Comparison of ENCODE assay signal across 26 cellular contexts in the genomic region with DNA sequence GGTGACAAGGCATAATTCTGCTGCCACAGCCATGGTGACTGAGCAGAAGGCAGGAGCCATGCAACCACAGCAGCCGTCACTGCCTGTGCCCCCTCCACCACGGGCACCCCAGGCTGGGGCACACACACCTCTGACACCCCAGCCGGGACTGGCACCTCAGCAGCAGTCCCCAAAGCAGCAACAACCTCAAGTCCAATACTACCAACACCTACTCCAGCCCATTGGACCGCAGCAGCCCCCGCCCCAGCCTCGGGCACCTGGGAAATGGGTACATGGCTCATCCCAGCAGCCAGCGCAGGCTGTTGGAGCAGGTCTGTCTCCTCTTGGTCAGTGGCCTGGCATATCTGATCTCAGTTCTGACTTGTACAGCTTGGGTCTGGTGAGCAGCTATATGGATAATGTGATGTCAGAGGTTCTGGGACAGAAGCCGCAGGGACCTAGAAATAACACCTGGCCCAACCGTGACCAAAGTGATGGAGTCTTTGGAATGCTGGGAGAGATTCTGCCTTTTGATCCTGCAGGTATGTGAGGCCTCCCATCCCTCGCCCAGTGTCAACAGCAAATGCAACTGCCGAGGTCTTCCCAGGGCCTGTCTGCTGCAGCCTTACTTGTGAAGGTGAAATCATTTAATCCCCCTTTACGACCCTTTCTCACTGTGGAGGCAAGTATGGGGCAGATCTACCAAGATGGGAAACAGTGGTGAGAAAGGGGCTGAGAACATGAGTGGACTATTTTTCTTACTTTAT. TPM values are rescaled to one million over a fixed set of nuclear protein-coding genes. Genes with fewer than 3 reads are reported as not detected.
DNase-seq lines count a peak whose midpoint lies in the region; ATAC-seq, FAIRE-seq and TF ChIP-seq lines count a peak whose summit lies in the region.
"Had no signal": no experiment of that assay in that cellular context is flagged by ENCODE, and none has a peak within 500 bp of the region (broad histone marks: within the 10 kb centered on the region; RNA-seq: fewer than 3 reads in every experiment).

No MANE protein-coding gene starts in this region.

- no peaks in the 10 kb centered on the region for H3K27me3 ChIP-seq in IMR-90 (ENCODE audit: control insufficient read depth, insufficient read depth, low read length)
- H3K27me3 ChIP-seq in WERI-Rb-1 (ENCODE audit: insufficient read depth, low read depth, severe bottlenecking) = no peaks in the 10 kb centered on the region
- H3K27me3 ChIP-seq: BE2C, MG63, SJSA1 had no signal

- H3K14ac ChIP-seq in IMR-90 (replicated peaks; ENCODE audit: low read depth, low read length) = no peak overlapping the region

- no peak overlapping the region for H2AK5ac ChIP-seq in IMR-90 (ENCODE audit: low read depth, low read length)

- 96% methylated on average over 4 of the region's 12 CpGs; no CpG with 5 or more reads in 1 of the 2 experiments for WGBS in IMR-90 (ENCODE audit: extremely low coverage in 2 of 2, insufficient read length in 1 of 2), 2 experiments

- H3K27ac ChIP-seq in IMR-90 (ENCODE audit: insufficient read depth, low read length) (no peak overlapping the region), kidney (ENCODE audit: low read depth in 2 of 2, low read length in 2 of 2) (peak overlapping the region; percentile 47 to 74), WERI-Rb-1 (no peak overlapping the region)
- H3K27ac ChIP-seq: PC-9, SJSA1 had no signal

- TF ChIP-seq RAD21 in IMR-90 (IDR thresholded peaks at IDR 0.05; ENCODE audit: low read length) = no peak

- dilution Hi-C loops in IMR-90 (cut with HindIII; ENCODE audit: low sequenced_read_pairs, unreplicated experiment) = no loop called here

- no peak overlapping the region for H2BK20ac ChIP-seq in IMR-90 (ENCODE audit: low read depth, low read length)

- no peak for FAIRE-seq in kidney (lab: Jason Lieb, UNC)
- FAIRE-seq: GM19239, H1, HTR-8/SVneo had no signal

- H3K4me1 Mint-ChIP-seq in activated naive CD4-positive, alpha-beta T cell treated with anti-CD3 and anti-CD28 coated beads, Interleukin-2, amount 10 ng/mL, durations not matched to agents 7 days and 5 days = peaks cover 9% of the 10 kb centered on the region

- no peaks in the 10 kb centered on the region for H3K9me1 ChIP-seq in IMR-90 (ENCODE audit: insufficient read depth, low read length)

- peak overlapping the region; percentile 8 for H3K27ac Mint-ChIP-seq in activated naive CD4-positive, alpha-beta T cell treated with anti-CD3 and anti-CD28 coated beads, Interleukin-2, amount 10 ng/mL, durations not matched to agents 7 days and 5 days
- H3K27ac Mint-ChIP-seq: CD14-positive monocyte had no signal

- peaks cover 50% of the 10 kb centered on the region for H3K36me3 Mint-ChIP-seq in activated naive CD4-positive, alpha-beta T cell treated with anti-CD3 and anti-CD28 coated beads, Interleukin-2, amount 10 ng/mL, durations not matched to agents 7 days and 5 days

- H3K4me1 ChIP-seq in IMR-90 (ENCODE audit: control insufficient read depth, insufficient read depth, low read length) = peaks cover 1% of the 10 kb centered on the region; the same call in 1 of the 2 replicates
- H3K4me1 ChIP-seq in kidney (ENCODE audit: control insufficient read depth in 1 of 2, insufficient read depth in 1 of 2, low read depth in 1 of 2, low read length in 2 of 2) = peaks cover 14 to 24% of the 10 kb centered on the region in 2 donors
- H3K4me1 ChIP-seq: BE2C, SJSA1 had no signal

- H4K5ac ChIP-seq in IMR-90 (ENCODE audit: low read depth, low read length) = no peak overlapping the region

- no peak overlapping the region for H2BK5ac ChIP-seq in IMR-90 (ENCODE audit: low read depth, low read length, poor library complexity, severe bottlenecking)

- H3K4me3 Mint-ChIP-seq in activated naive CD4-positive, alpha-beta T cell treated with anti-CD3 and anti-CD28 coated beads, Interleukin-2, amount 10 ng/mL, durations not matched to agents 7 days and 5 days = no peak overlapping the region
- H3K4me3 Mint-ChIP-seq: CD14-positive monocyte had no signal

- no peak overlapping the region for H4K8ac ChIP-seq in IMR-90 (ENCODE audit: low read depth in 2 of 2, low read length in 2 of 2)

- no peak for ATAC-seq in IMR-90 (ENCODE audit: low read depth)
- ATAC-seq: Right ventricle myocardium inferior had no signal

- no peaks in the 10 kb centered on the region; the same call in 1 of the 2 replicates for H4K20me1 ChIP-seq in IMR-90 (ENCODE audit: insufficient read depth, low read length)

- in situ Hi-C loops in IMR-90 (cut with MboI; ENCODE audit: low sequenced_read_pairs) = loop anchor here (25.0 kb wide), 1 partner anchor 555 kb away; a partner anchor contains a TSS

- H2AFZ ChIP-seq in IMR-90 (replicated peaks; ENCODE audit: low read length, poor library complexity) = no peak overlapping the region
- H2AFZ ChIP-seq: PC-9 had no signal

- no peak overlapping the region for H4K91ac ChIP-seq in IMR-90 (ENCODE audit: insufficient read depth, low read depth, low read length)

- H3K36me3 ChIP-seq in IMR-90 (ENCODE audit: control insufficient read depth, insufficient read depth, low read length) (peaks cover 52% of the 10 kb centered on the region), kidney (ENCODE audit: control insufficient read depth in 1 of 2, insufficient read depth in 2 of 2, low read length in 2 of 2) (peaks cover 22 to 26% of the 10 kb centered on the region in 2 donors), WERI-Rb-1 (peaks cover 67% of the 10 kb centered on the region)

- CTCF ChIA-PET in activated naive CD4-positive, alpha-beta T cell treated with anti-CD3 and anti-CD28 coated beads, Interleukin-2, amount 10 ng/mL, durations not matched to agents 7 days and 5 days (lab: Charles Lee) = interaction anchor here (1.1 kb wide), 1 partner anchor 100 kb away, joined by 4 read pairs; no protein-coding TSS in a partner anchor
- CTCF ChIA-PET in IMR-90 (lab: Yijun Ruan, JAX) = no interaction called here

- H2BK15ac ChIP-seq in IMR-90 (ENCODE audit: low read depth, low read length) = no peak overlapping the region

- H3K9me3 ChIP-seq in IMR-90 (ENCODE audit: control insufficient read depth, insufficient read depth, low read length) (no peaks in the 10 kb centered on the region), kidney (ENCODE audit: control insufficient read depth in 1 of 2, low read length in 2 of 2) (no peaks in the 10 kb centered on the region), WERI-Rb-1 (ENCODE audit: severe bottlenecking) (no peaks in the 10 kb centered on the region)
- H3K9me3 ChIP-seq: BE2C, MG63, SJSA1 had no signal

- no peak overlapping the region for H3K4me2 ChIP-seq in IMR-90 (ENCODE audit: low read depth, low read length)
- H3K4me2 ChIP-seq: PC-9 had no signal

- TSS peak; percentile 88 for BruUV-seq in IMR-90 (replicated peaks; lab: Mats Ljungman, UMichigan)

- DNase-seq in activated naive CD4-positive, alpha-beta T cell treated with anti-CD3 and anti-CD28 coated beads, Interleukin-2, amount 10 ng/mL, durations not matched to agents 7 days and 5 days = no peak
- DNase-seq in activated naive CD4-positive, alpha-beta T cell treated with Interleukin-2 at 50 U/mL for 16 hours = no peak
- no peak for DNase-seq in IMR-90
- no peak for DNase-seq in kidney
- DNase-seq in posterior vena cava (ENCODE audit: low spot score) = peak; percentile 64
- DNase-seq in GM10266 (ENCODE audit: extremely low spot score) = no peak
- no peak for DNase-seq in NCI-H2029 (lab: John Stamatoyannopoulos, UW)
- no peak for DNase-seq in WERI-Rb-1
- DNase-seq: 8988T, ACHN, BE2C, DMS153, DND-41, KBM-7, MG63, NCI-H1105 treated with DMSO at 0.1 percent for 48 hours, NCI-H2029 treated with DMSO at 0.1 percent for 48 hours, NCI-H2227 treated with DMSO at 0.1 percent for 48 hours, NCI-H526 treated with DMSO at 0.1 percent for 48 hours, PC-9 had no signal

- POLR2A ChIA-PET in IMR-90 (lab: Charles Lee; ENCODE audit: unreplicated experiment) = no interaction called here

- no peaks in the 10 kb centered on the region for H3K9me3 Mint-ChIP-seq in activated naive CD4-positive, alpha-beta T cell treated with anti-CD3 and anti-CD28 coated beads, Interleukin-2, amount 10 ng/mL, durations not matched to agents 7 days and 5 days

- H3K18ac ChIP-seq in IMR-90 (ENCODE audit: low read depth, low read length) = no peak overlapping the region

- H3K79me1 ChIP-seq in IMR-90 (ENCODE audit: low read depth in 1 of 2, low read length in 2 of 2) = peaks cover 11 to 52% of the 10 kb centered on the region in 2 experiments

- H3K23ac ChIP-seq in IMR-90 (ENCODE audit: low read depth, low read length) = no peak overlapping the region

- H3K4ac ChIP-seq in IMR-90 (ENCODE audit: low read depth, low read length) = no peak overlapping the region

- H3K27me3 Mint-ChIP-seq in activated naive CD4-positive, alpha-beta T cell treated with anti-CD3 and anti-CD28 coated beads, Interleukin-2, amount 10 ng/mL, durations not matched to agents 7 days and 5 days = no peaks in the 10 kb centered on the region

- no peak overlapping the region for H3K4me3 ChIP-seq in IMR-90 (ENCODE audit: insufficient read depth, low read depth, low read length)
- no peak overlapping the region for H3K4me3 ChIP-seq in kidney (ENCODE audit: low read length in 2 of 2)
- H3K4me3 ChIP-seq in WERI-Rb-1 (ENCODE audit: low read depth, low read length) = no peak overlapping the region
- H3K4me3 ChIP-seq: MG63, PC-9, SJSA1 had no signal

- no peak overlapping the region for H3K9ac ChIP-seq in IMR-90 (ENCODE audit: low read depth, low read length)
- no peak overlapping the region for H3K9ac ChIP-seq in kidney (ENCODE audit: low read length in 2 of 2)

- no peak overlapping the region for H2AK9ac ChIP-seq in IMR-90 (replicated peaks; ENCODE audit: low read depth, low read length, poor library complexity)

- no peak overlapping the region for H2BK120ac ChIP-seq in IMR-90 (ENCODE audit: low read depth, low read length)

- TF ChIP-seq POLR2A in IMR-90 (IDR thresholded peaks at IDR 0.05; ENCODE audit: low read depth, low read length) = no peak

- TF ChIP-seq CTCF in IMR-90 (conservative IDR thresholded peaks at IDR 0.05; ENCODE audit: low read depth, low read length) (no peak), kidney (IDR thresholded peaks at IDR 0.05; ENCODE audit: borderline replicate concordance, extremely low read depth, insufficient read depth) (no peak), GM10266 (IDR thresholded peaks at IDR 0.05; ENCODE audit: control insufficient read depth, insufficient read depth, low read depth, missing control alignments) (no peak), WERI-Rb-1 (IDR thresholded peaks at IDR 0.05; ENCODE audit: low read depth, low read length) (no peak)

- no peak overlapping the region for H3K56ac ChIP-seq in IMR-90 (ENCODE audit: extremely low read depth, insufficient read depth, low read length)

- intact Hi-C loops in IMR-90 (cut with micrococcal nuclease) = no loop called here
- intact Hi-C loops in kidney (cut with DNase I) = no loop called here
- intact Hi-C loops in posterior vena cava (cut with DNase I) = no loop called here

TF ChIP-seq in IMR-90, 13 proteins besides CTCF, POLR2A, EP300 and RAD21 (continues in another document):
- TF ChIP-seq MXI1 (IDR thresholded peaks at IDR 0.05; ENCODE audit: borderline replicate concordance, low read depth, low read length) = no peak

RNA-seq across cellular contexts. Expression of a gene that starts 22.9 kb away (rescaled TPM):
- 142 and 147 TPM in 2 replicates for total RNA-seq in IMR-90 (2012; rRNA removed)
- 239 and 245 TPM in 2 replicates for polyA plus RNA-seq in IMR-90 (2012; rRNA removed)
- 215 and 276 TPM in 2 replicates for polyA plus RNA-seq in IMR-90 (2012; cell fraction: cytosol; rRNA removed)
- polyA plus RNA-seq in IMR-90 (2012; cell fraction: nucleus; rRNA removed; ENCODE audit: low replicate concordance) = 155 and 257 TPM in 2 replicates
- 257 TPM for total RNA-seq in kidney
- polyA plus RNA-seq in kidney (ENCODE audit: insufficient read depth, low read depth, low replicate concordance) = 315 TPM
- 100 to 1,000 TPM; 176 to 206 TPM for total RNA-seq in posterior vena cava

Comparison
In these comparisons a context has a peak if more than half of its experiments do, and no peak if none do; other contexts are left out.
1. H3K27ac ChIP-seq: peak in kidney (2 of 2); none in IMR-90 (single experiment) and WERI-Rb-1 (single experiment).